7 cellular contexts compared by ENCODE assay signal in the genomic region with DNA sequence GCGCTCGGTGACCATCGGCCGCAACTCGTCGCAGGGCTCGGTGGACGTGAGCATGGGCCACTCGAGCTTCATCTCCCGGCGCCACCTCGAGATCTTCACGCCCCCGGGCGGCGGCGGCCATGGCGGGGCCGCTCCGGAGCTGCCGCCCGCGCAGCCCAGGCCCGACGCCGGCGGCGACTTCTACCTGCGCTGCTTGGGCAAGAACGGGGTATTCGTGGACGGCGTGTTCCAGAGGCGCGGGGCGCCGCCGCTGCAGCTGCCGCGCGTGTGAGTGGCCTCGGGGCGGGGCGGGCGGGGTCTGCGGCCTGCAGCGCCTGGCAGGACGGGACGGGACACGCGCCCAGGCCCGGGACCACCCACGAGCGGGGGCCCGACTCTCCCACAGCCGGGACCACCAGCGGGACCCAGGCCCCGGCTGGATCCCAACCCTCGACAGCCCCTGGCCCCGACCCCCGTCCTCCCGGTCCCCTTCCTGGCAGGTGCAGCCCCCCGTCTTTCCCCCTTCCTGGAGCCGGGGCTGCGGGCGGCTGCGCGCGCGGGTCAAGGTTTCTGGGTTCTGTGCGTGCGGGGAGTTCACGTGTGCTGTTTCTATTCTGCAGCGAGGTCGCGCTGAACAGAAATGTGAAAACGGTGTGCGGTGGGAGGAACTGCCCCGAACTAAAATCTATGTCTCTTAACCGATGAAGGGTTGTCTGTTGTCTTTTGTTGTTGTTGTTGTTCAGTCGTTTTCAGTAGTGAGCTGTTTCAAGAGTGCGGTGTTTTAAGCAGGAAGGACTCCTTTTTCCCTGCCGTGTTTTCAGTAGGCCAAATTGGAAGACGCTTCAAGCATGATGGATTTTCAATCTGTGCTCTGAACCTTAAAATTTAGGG. TPM values are rescaled to one million over a fixed set of nuclear protein-coding genes. Genes with fewer than 3 reads are reported as not detected.
DNase-seq lines count a peak whose midpoint lies in the region; TF ChIP-seq lines count a peak whose summit lies in the region.

No MANE protein-coding gene starts in this region.

- 1% methylated on average over 67 to 74 of the region's 84 CpGs for WGBS in mesodermal cell (ENCODE audit: insufficient coverage in 2 of 2), 2 experiments

- H3K4me1 ChIP-seq in mesodermal cell (ENCODE audit: control insufficient read depth, insufficient read depth, low read length, poor library complexity, severe bottlenecking) (no peaks in the 10 kb centered on the region), subcutaneous abdominal adipose tissue (ENCODE audit: control insufficient read depth in 5 of 5, insufficient read depth in 5 of 5, low read length in 5 of 5) (peaks cover 0 to 30% (median 24%) of the 10 kb centered on the region in 5 donors)

- H3K9me3 ChIP-seq in mesodermal cell (ENCODE audit: control insufficient read depth, low read length) (no peaks in the 10 kb centered on the region), subcutaneous abdominal adipose tissue (ENCODE audit: control insufficient read depth in 5 of 5, low read length in 5 of 5) (no peaks in the 10 kb centered on the region)

- H3K4me3 ChIP-seq in HL-60 (replicated peaks; ENCODE audit: insufficient read depth, low read length) (peak overlapping the region; percentile 87), mesodermal cell (ENCODE audit: extremely low read depth, insufficient read depth, low read length, poor library complexity, severe bottlenecking) (peak overlapping the region; percentile 92), subcutaneous abdominal adipose tissue (ENCODE audit: low read depth in 1 of 5, low read length in 5 of 5) (peak overlapping the region; percentile 72 to 83 (median 74))

- H3K9ac ChIP-seq in subcutaneous abdominal adipose tissue (ENCODE audit: low read length in 5 of 5) = peak overlapping the region; percentile 17 to 86 (median 56)

- TF ChIP-seq CTCF in GM13977 (IDR thresholded peaks at IDR 0.05; ENCODE audit: extremely low read depth, insufficient read depth, missing control alignments) (no peak), HL-60 (IDR thresholded peaks at IDR 0.05; ENCODE audit: insufficient read depth, low read length) (no peak)

- in situ Hi-C loops in GM13977 (cut with MboI; ENCODE audit: low pct_unique_long_range_greater_than_20kb, low sequenced_read_pairs, unreplicated experiment) = no loop called here

- H3K27me3 ChIP-seq in HL-60 (ENCODE audit: insufficient read depth, poor library complexity, severe bottlenecking) (no peaks in the 10 kb centered on the region), subcutaneous abdominal adipose tissue (ENCODE audit: control insufficient read depth in 5 of 5, insufficient read depth in 4 of 5, low read length in 5 of 5) (no peaks in the 10 kb centered on the region)

- DNase-seq in GM13977 (ENCODE audit: low spot score) = peak; percentile 68
- peak in 1 of 2 experiments; percentile 28 for DNase-seq in HL-60 (ENCODE audit: low read depth in 1 of 2, low spot score in 1 of 2)
- DNase-seq in activated CD4-positive, alpha-beta T cell treated with anti-CD3 and anti-CD28 coated beads for 1 hour = peak; percentile 14
- peak; percentile 77 for DNase-seq in ecto neural progenitor cell (ENCODE audit: low spot score)
- no peak for DNase-seq in NCI-H187 (lab: John Stamatoyannopoulos, UW)

- H3K27ac ChIP-seq in HL-60 (replicated peaks) (peak overlapping the region; percentile 86), mesodermal cell (ENCODE audit: low read depth, low read length, severe bottlenecking) (peak overlapping the region; percentile 0), subcutaneous abdominal adipose tissue (ENCODE audit: low read depth, low read length) (peak overlapping the region; percentile 80)

- H3K36me3 ChIP-seq in mesodermal cell (ENCODE audit: control insufficient read depth, insufficient read depth, low read length) = peaks cover 12% of the 10 kb centered on the region
- H3K36me3 ChIP-seq in subcutaneous abdominal adipose tissue (ENCODE audit: control insufficient read depth in 5 of 5, insufficient read depth in 5 of 5, low read length in 5 of 5) = no peaks in the 10 kb centered on the region

RNA-seq across cellular contexts. Expression of gene FOXK2, which starts 0.7 kb away (rescaled TPM):
- 51.4 TPM for polyA plus RNA-seq in mesodermal cell (2013, experiment 1 of 2)
- polyA plus RNA-seq in mesodermal cell (2013, experiment 2 of 2) = 53.7 TPM

Comparison
In these comparisons a context has a peak if more than half of its experiments do, and no peak if none do; other contexts are left out.
1. DNase-seq: peak in GM13977 (single experiment), activated CD4-positive, alpha-beta T cell treated with anti-CD3 and anti-CD28 coated beads for 1 hour (single experiment) and ecto neural progenitor cell (single experiment); none in NCI-H187 (0 of 2).
2. H3K27ac ChIP-seq: peak in every context shown above with its lines; median percentile 86 in HL-60; 80 in subcutaneous abdominal adipose tissue; 0 in mesodermal cell.
3. Peak in every context shown above with its lines, with median percentiles within 50 percentile points of each other: H3K4me3 ChIP-seq.